10 cellular contexts compared by ENCODE assay signal in genomic region chr2:207150294-207150693, GRCh38. TPM values are rescaled to one million over a fixed set of nuclear protein-coding genes. Genes with fewer than 3 reads are reported as not detected.
DNase-seq lines count a peak whose midpoint lies in the region; ATAC-seq and TF ChIP-seq lines count a peak whose summit lies in the region.
"Had no signal": no experiment of that assay in that cellular context is flagged by ENCODE, and none has a peak within 500 bp of the region (broad histone marks: within the 10 kb centered on the region; RNA-seq: fewer than 3 reads in every experiment).

No MANE protein-coding gene starts in this region.

- H3K4me3 ChIP-seq in HUES6 (ENCODE audit: low read depth, low read length) (no peak overlapping the region), thoracic aorta (peak overlapping the region; percentile 46)

- peak overlapping the region; percentile 4; the same call in 1 of the 2 replicates for H3K27ac ChIP-seq in HUES6 (ENCODE audit: low read depth, low read length)
- peak overlapping the region; percentile 3 to 79 for H3K27ac ChIP-seq in thoracic aorta

- no peaks in the 10 kb centered on the region for H3K9me3 ChIP-seq in HUES6 (ENCODE audit: control insufficient read depth, insufficient read depth, low read depth, low read length)
- no peaks in the 10 kb centered on the region for H3K9me3 ChIP-seq in thoracic aorta

- H3K36me3 ChIP-seq in HUES6 (ENCODE audit: control insufficient read depth, insufficient read depth, low read length) (peaks cover 9% of the 10 kb centered on the region), thoracic aorta (no peaks in the 10 kb centered on the region)

- no peaks in the 10 kb centered on the region for H3K27me3 Mint-ChIP-seq in activated naive CD4-positive, alpha-beta T cell treated with anti-CD3 and anti-CD28 coated beads, Interleukin-2, amount 50 U/mL, for 24 hours
- H3K27me3 Mint-ChIP-seq in dendritic cell treated with granulocyte-macrophage colony-stimulating factor and Interleukin-4, amounts not matched to agents 40 ng/mL and 50 ng/mL, for 4 days = no peaks in the 10 kb centered on the region

- H3K36me3 Mint-ChIP-seq in activated naive CD4-positive, alpha-beta T cell treated with anti-CD3 and anti-CD28 coated beads, Interleukin-2, amount 50 U/mL, for 24 hours = peaks cover 16% of the 10 kb centered on the region
- peaks cover 37% of the 10 kb centered on the region for H3K36me3 Mint-ChIP-seq in dendritic cell treated with granulocyte-macrophage colony-stimulating factor and Interleukin-4, amounts not matched to agents 40 ng/mL and 50 ng/mL, for 4 days (ENCODE audit: low read depth)
- H3K36me3 Mint-ChIP-seq in stimulated activated effector memory CD8-positive, alpha-beta T cell treated with anti-CD3 and anti-CD28 coated beads, Interleukin-12 subunit alpha, Interleukin-12 subunit beta, amount 100 ng/mL, for 72 hours = peaks cover 7% of the 10 kb centered on the region

- peak overlapping the region; percentile 83 for H3K27ac Mint-ChIP-seq in activated naive CD4-positive, alpha-beta T cell treated with anti-CD3 and anti-CD28 coated beads, Interleukin-2, amount 50 U/mL, for 24 hours
- peak overlapping the region; percentile 67 for H3K27ac Mint-ChIP-seq in dendritic cell treated with granulocyte-macrophage colony-stimulating factor and Interleukin-4, amounts not matched to agents 40 ng/mL and 50 ng/mL, for 4 days
- H3K27ac Mint-ChIP-seq in stimulated activated effector memory CD8-positive, alpha-beta T cell treated with anti-CD3 and anti-CD28 coated beads, Interleukin-12 subunit alpha, Interleukin-12 subunit beta, amount 100 ng/mL, for 72 hours = no peak overlapping the region

- peak overlapping the region; percentile 23 for H3K4me3 Mint-ChIP-seq in activated naive CD4-positive, alpha-beta T cell treated with anti-CD3 and anti-CD28 coated beads, Interleukin-2, amount 50 U/mL, for 24 hours
- peak overlapping the region; percentile 2 for H3K4me3 Mint-ChIP-seq in dendritic cell treated with granulocyte-macrophage colony-stimulating factor and Interleukin-4, amounts not matched to agents 40 ng/mL and 50 ng/mL, for 4 days
- no peak overlapping the region for H3K4me3 Mint-ChIP-seq in stimulated activated effector memory CD8-positive, alpha-beta T cell treated with anti-CD3 and anti-CD28 coated beads, Interleukin-12 subunit alpha, Interleukin-12 subunit beta, amount 100 ng/mL, for 72 hours

- ATAC-seq in thoracic aorta (ENCODE audit: insufficient number of reproducible peaks, low FRiP score, low read depth) = no peak
- no peak for ATAC-seq in stimulated activated effector memory CD8-positive, alpha-beta T cell treated with anti-CD3 and anti-CD28 coated beads, Interleukin-12 subunit alpha, Interleukin-12 subunit beta, amount 100 ng/mL, for 72 hours

- TF ChIP-seq CTCF in thoracic aorta (IDR thresholded peaks at IDR 0.05) = no peak

- intact Hi-C loops in dendritic cell treated with granulocyte-macrophage colony-stimulating factor and Interleukin-4, amounts not matched to agents 40 ng/mL and 50 ng/mL, for 4 days (cut with micrococcal nuclease) = no loop called here

- no peak overlapping the region for H3K9ac ChIP-seq in HUES6 (ENCODE audit: low read length)

- peaks cover 96% of the 10 kb centered on the region for H3K4me1 Mint-ChIP-seq in activated naive CD4-positive, alpha-beta T cell treated with anti-CD3 and anti-CD28 coated beads, Interleukin-2, amount 50 U/mL, for 24 hours
- peaks cover 83% of the 10 kb centered on the region for H3K4me1 Mint-ChIP-seq in dendritic cell treated with granulocyte-macrophage colony-stimulating factor and Interleukin-4, amounts not matched to agents 40 ng/mL and 50 ng/mL, for 4 days (ENCODE audit: low read depth)
- H3K4me1 Mint-ChIP-seq in stimulated activated effector memory CD8-positive, alpha-beta T cell treated with anti-CD3 and anti-CD28 coated beads, Interleukin-12 subunit alpha, Interleukin-12 subunit beta, amount 100 ng/mL, for 72 hours = peaks cover 34% of the 10 kb centered on the region

- no peaks in the 10 kb centered on the region for H3K9me3 Mint-ChIP-seq in activated naive CD4-positive, alpha-beta T cell treated with anti-CD3 and anti-CD28 coated beads, Interleukin-2, amount 50 U/mL, for 24 hours
- no peaks in the 10 kb centered on the region for H3K9me3 Mint-ChIP-seq in dendritic cell treated with granulocyte-macrophage colony-stimulating factor and Interleukin-4, amounts not matched to agents 40 ng/mL and 50 ng/mL, for 4 days
- no peaks in the 10 kb centered on the region for H3K9me3 Mint-ChIP-seq in stimulated activated effector memory CD8-positive, alpha-beta T cell treated with anti-CD3 and anti-CD28 coated beads, Interleukin-12 subunit alpha, Interleukin-12 subunit beta, amount 100 ng/mL, for 72 hours

- DNase-seq in activated naive CD4-positive, alpha-beta T cell (lab: John Stamatoyannopoulos, UW) = no peak
- DNase-seq in thoracic aorta (ENCODE audit: low spot score) (no peak), DMS153 (lab: John Stamatoyannopoulos, UW) (no peak), COR-L47 (lab: John Stamatoyannopoulos, UW) (no peak)
- DNase-seq in stimulated activated effector memory CD8-positive, alpha-beta T cell treated with anti-CD3 and anti-CD28 coated beads, Interleukin-12 subunit alpha, Interleukin-12 subunit beta, amount 100 ng/mL, for 72 hours (ENCODE audit: low spot score in 2 of 2) = no peak
- DNase-seq: occipital lobe; stimulated activated naive CD4-positive, alpha-beta T cell had no signal

- H3K27me3 ChIP-seq in HUES6 (ENCODE audit: control insufficient read depth, insufficient read depth, low read length) (no peaks in the 10 kb centered on the region), thoracic aorta (replicated peaks; ENCODE audit: insufficient read depth) (no peaks in the 10 kb centered on the region)

- peaks cover 65% of the 10 kb centered on the region for H3K4me1 ChIP-seq in HUES6 (ENCODE audit: control insufficient read depth, insufficient read depth, low read length)
- peaks cover 86 to 98% of the 10 kb centered on the region in 2 donors for H3K4me1 ChIP-seq in thoracic aorta (ENCODE audit: control insufficient read depth in 1 of 2, low read depth in 2 of 2)

RNA-seq across cellular contexts. Expression of gene KLF7, which starts 15.5 kb away (rescaled TPM):
- 10 to 100 TPM; 27.2 to 28.3 TPM for total RNA-seq in thoracic aorta
